ENCODE assay signal across 10 cellular contexts in genomic region chr2:55482186-55482945, GRCh38. TPM values are rescaled to one million over a fixed set of nuclear protein-coding genes. Genes with fewer than 3 reads are reported as not detected.
DNase-seq lines count a peak whose midpoint lies in the region; ATAC-seq lines count a peak whose summit lies in the region.
"Had no signal": no experiment of that assay in that cellular context is flagged by ENCODE, and none has a peak within 500 bp of the region (broad histone marks: within the 10 kb centered on the region; RNA-seq: fewer than 3 reads in every experiment).

No MANE protein-coding gene starts in this region.

- peaks cover 2% of the 10 kb centered on the region for H3K4me1 ChIP-seq in mesodermal cell (ENCODE audit: control insufficient read depth, insufficient read depth, low read length, poor library complexity, severe bottlenecking)

- no peak overlapping the region for H3K4me3 Mint-ChIP-seq in activated naive CD4-positive, alpha-beta T cell treated with anti-CD3 and anti-CD28 coated beads for 36 hours

- H3K36me3 ChIP-seq in mesodermal cell (ENCODE audit: control insufficient read depth, insufficient read depth, low read length): no peaks in the 10 kb centered on the region

- intact Hi-C loops in activated naive CD4-positive, alpha-beta T cell treated with anti-CD3 and anti-CD28 coated beads for 36 hours (cut with micrococcal nuclease): no loop called here

- H3K27me3 Mint-ChIP-seq in activated naive CD4-positive, alpha-beta T cell treated with anti-CD3 and anti-CD28 coated beads for 36 hours (ENCODE audit: low read depth): no peaks in the 10 kb centered on the region

- no peaks in the 10 kb centered on the region for H3K36me3 Mint-ChIP-seq in activated naive CD4-positive, alpha-beta T cell treated with anti-CD3 and anti-CD28 coated beads for 36 hours (ENCODE audit: low read depth)

- no peaks in the 10 kb centered on the region for H3K4me1 Mint-ChIP-seq in activated naive CD4-positive, alpha-beta T cell treated with anti-CD3 and anti-CD28 coated beads for 36 hours (ENCODE audit: low read depth)

- CTCF ChIA-PET in activated naive CD4-positive, alpha-beta T cell treated with anti-CD3 and anti-CD28 coated beads for 36 hours (lab: Charles Lee): no interaction called here

- WGBS in mesodermal cell (ENCODE audit: insufficient coverage in 2 of 2), 2 experiments: 75 to 77% methylated on average over 2 to 5 of the region's 6 CpGs

- H3K9me3 Mint-ChIP-seq in activated naive CD4-positive, alpha-beta T cell treated with anti-CD3 and anti-CD28 coated beads for 36 hours: no peaks in the 10 kb centered on the region

- H3K9me3 ChIP-seq in mesodermal cell (ENCODE audit: control insufficient read depth, low read length): no peaks in the 10 kb centered on the region

- peak overlapping the region; percentile 62 for H3K27ac ChIP-seq in mesodermal cell (ENCODE audit: low read depth, low read length, severe bottlenecking)
- H3K27ac ChIP-seq: KMS-11 had no signal

- DNase-seq in Daoy (ENCODE audit: low read depth): peak; percentile 61
- peak; percentile 11 for DNase-seq in NCI-H2081 treated with DMSO at 0.1 percent for 48 hours (lab: John Stamatoyannopoulos, UW)
- peak; percentile 88 for DNase-seq in amniotic epithelial cell (ENCODE audit: low read depth)
- DNase-seq in GF-D8 (lab: John Stamatoyannopoulos, UW): no peak
- no peak for DNase-seq in activated CD4-positive, alpha-beta T cell treated with anti-CD3 and anti-CD28 coated beads for 4 hours
- DNase-seq in activated naive CD4-positive, alpha-beta T cell treated with anti-CD3 and anti-CD28 coated beads for 36 hours: no peak
- DNase-seq: midbrain had no signal

- H3K4me3 ChIP-seq in mesodermal cell (ENCODE audit: extremely low read depth, insufficient read depth, low read length, poor library complexity, severe bottlenecking): no peak overlapping the region

- H3K27ac Mint-ChIP-seq in activated naive CD4-positive, alpha-beta T cell treated with anti-CD3 and anti-CD28 coated beads for 36 hours: no peak overlapping the region

- ATAC-seq in HG03159 (IDR thresholded peaks at IDR 0.05; ENCODE audit: unreplicated experiment): no peak

RNA-seq across cellular contexts. Expression of gene CFAP36, which starts 37.2 kb away (rescaled TPM):
- 27.1 and 39.6 TPM in 2 replicates for total RNA-seq in Daoy (2014; rRNA removed; shearing (Covaris generic))
- polyA plus RNA-seq in mesodermal cell (2013, experiment 1 of 2): 35.5 TPM
- polyA plus RNA-seq in mesodermal cell (2013, experiment 2 of 2): 52.4 TPM
- 10 to 100 TPM; 25.6 to 27.5 TPM for total RNA-seq in activated naive CD4-positive, alpha-beta T cell treated with anti-CD3 and anti-CD28 coated beads for 36 hours

Comparison
In these comparisons a context has a peak if more than half of its experiments do, and no peak if none do; other contexts are left out.
1. DNase-seq: peak in Daoy (single experiment), NCI-H2081 treated with DMSO at 0.1 percent for 48 hours (single experiment) and amniotic epithelial cell (single experiment); none in GF-D8 (single experiment), activated CD4-positive, alpha-beta T cell treated with anti-CD3 and anti-CD28 coated beads for 4 hours (0 of 2) and activated naive CD4-positive, alpha-beta T cell treated with anti-CD3 and anti-CD28 coated beads for 36 hours (single experiment).